Comparison of ENCODE assay signal across 23 cellular contexts in genomic region chr22:49733631-49734030, GRCh38.
"Had no signal": no experiment of that assay in that cellular context is flagged by ENCODE, and none has a peak within 500 bp of the region (broad histone marks: within the 10 kb centered on the region; RNA-seq: fewer than 3 reads in every experiment).

No MANE protein-coding gene starts in this region.

- H3K27ac Mint-ChIP-seq: activated CD8-positive, alpha-beta T cell treated with anti-CD3 and anti-CD28 coated beads for 36 hours; activated naive CD4-positive, alpha-beta T cell treated with anti-CD3 and anti-CD28 coated beads, Interleukin-2, amount 10 ng/mL, durations not matched to agents 7 days and 5 days; activated T-helper 17 cell treated with anti-CD3 and anti-CD28 coated beads, Interleukin-2, amount 50 U/mL, for 72 hours; memory B cell; stimulated activated naive CD8-positive, alpha-beta T cell treated with anti-CD3 and anti-CD28 coated beads, Interleukin-15, amount 100 ng/mL, for 72 hours had no signal

- H3K4me1 ChIP-seq: gastrocnemius medialis, pancreas, right lobe of liver, suprapubic skin, transverse colon, vagina had no signal

- H3K9me3 Mint-ChIP-seq: activated CD8-positive, alpha-beta T cell treated with anti-CD3 and anti-CD28 coated beads for 36 hours; activated T-helper 17 cell treated with anti-CD3 and anti-CD28 coated beads, Interleukin-2, amount 50 U/mL, for 72 hours; memory B cell had no signal

- H3K4me1 Mint-ChIP-seq: activated T-helper 17 cell treated with anti-CD3 and anti-CD28 coated beads, Interleukin-2, amount 50 U/mL, for 72 hours; memory B cell had no signal

- DNase-seq: activated CD4-positive, alpha-beta T cell treated with anti-CD3 and anti-CD28 coated beads for 4 hours; activated CD8-positive, alpha-beta T cell treated with anti-CD3 and anti-CD28 coated beads for 36 hours; activated naive CD4-positive, alpha-beta T cell treated with anti-CD3 and anti-CD28 coated beads, Interleukin-2, amount 10 ng/mL, durations not matched to agents 7 days and 5 days; brain microvascular endothelial cell; central memory CD4-positive, alpha-beta T cell; cortex of kidney; effector CD4-positive, alpha-beta T cell; gastrocnemius medialis; kidney glomerular epithelial cell; naive B cell; pancreas; right lobe of liver; stimulated activated CD4-positive, alpha-beta T cell treated with anti-CD3 and anti-CD28 coated beads, Interleukin-4, amount 100 ng/mL, for 1 hour; stimulated activated naive CD8-positive, alpha-beta T cell treated with anti-CD3 and anti-CD28 coated beads, Interleukin-15, amount 100 ng/mL, for 72 hours; transverse colon; WERI-Rb-1 had no signal

- ATAC-seq: activated CD8-positive, alpha-beta T cell treated with anti-CD3 and anti-CD28 coated beads for 36 hours; activated T-helper 17 cell treated with anti-CD3 and anti-CD28 coated beads, Interleukin-2, amount 50 U/mL, for 72 hours; esophagus mucosa; gastrocnemius medialis; mucosa of descending colon; pancreas; right lobe of liver; stimulated activated naive CD8-positive, alpha-beta T cell treated with anti-CD3 and anti-CD28 coated beads, Interleukin-15, amount 100 ng/mL, for 72 hours had no signal

- H3K36me3 ChIP-seq: brain microvascular endothelial cell, gastrocnemius medialis, pancreas, right lobe of liver, suprapubic skin, transverse colon, vagina, WERI-Rb-1 had no signal

- H3K4me3 Mint-ChIP-seq: activated CD8-positive, alpha-beta T cell treated with anti-CD3 and anti-CD28 coated beads for 36 hours; activated naive CD4-positive, alpha-beta T cell treated with anti-CD3 and anti-CD28 coated beads, Interleukin-2, amount 10 ng/mL, durations not matched to agents 7 days and 5 days; activated T-helper 17 cell treated with anti-CD3 and anti-CD28 coated beads, Interleukin-2, amount 50 U/mL, for 72 hours; memory B cell; naive B cell; stimulated activated naive CD8-positive, alpha-beta T cell treated with anti-CD3 and anti-CD28 coated beads, Interleukin-15, amount 100 ng/mL, for 72 hours had no signal

- H3K4me3 ChIP-seq: gastrocnemius medialis, mucosa of descending colon, pancreas, right lobe of liver, smooth muscle cell, suprapubic skin, transverse colon, vagina had no signal

- FAIRE-seq: pancreas had no signal

- H3K9me3 ChIP-seq: gastrocnemius medialis, mucosa of descending colon, pancreas, right lobe of liver, suprapubic skin, transverse colon, vagina had no signal

- H3K27me3 ChIP-seq: brain microvascular endothelial cell, right lobe of liver, vagina had no signal

- H3K27ac ChIP-seq: brain microvascular endothelial cell, gastrocnemius medialis, pancreas, right lobe of liver, suprapubic skin, transverse colon, vagina, WERI-Rb-1 had no signal

- H3K36me3 Mint-ChIP-seq: activated naive CD4-positive, alpha-beta T cell treated with anti-CD3 and anti-CD28 coated beads, Interleukin-2, amount 10 ng/mL, durations not matched to agents 7 days and 5 days had no signal
